Comparison of ENCODE assay signal across 1 cellular context in genomic region chr3:84885199-84885882, GRCh38.
TF ChIP-seq lines count a peak whose summit lies in the region.

No MANE protein-coding gene starts in this region.

TF ChIP-seq in H1, 55 proteins besides CTCF, POLR2A, EP300 and RAD21:
- TF ChIP-seq CHD7 (IDR thresholded peaks at IDR 0.05; ENCODE audit: insufficient replicate concordance, low read length) (no peak), MAFK (IDR thresholded peaks at IDR 0.05; ENCODE audit: low read depth, low read length) (no peak), PHF8 (conservative IDR thresholded peaks at IDR 0.05; ENCODE audit: low read depth, low read length) (no peak), KDM4A (IDR thresholded peaks at IDR 0.05; ENCODE audit: low read depth, low read length, severe bottlenecking) (no peak), JUN (IDR thresholded peaks at IDR 0.05; ENCODE audit: low read depth, low read length) (no peak), CEBPB (IDR thresholded peaks at IDR 0.05; ENCODE audit: low read depth, low read length) (no peak), TEAD4 (IDR thresholded peaks at IDR 0.05; ENCODE audit: low read depth, low read length) (no peak), CBX8 (IDR thresholded peaks at IDR 0.05; ENCODE audit: borderline replicate concordance, low read depth, low read length) (no peak), POU5F1 (IDR thresholded peaks at IDR 0.05; ENCODE audit: low read depth, low read length) (no peak), EZH2 (IDR thresholded peaks at IDR 0.05; ENCODE audit: low read depth, low read length, severe bottlenecking) (no peak), RBBP5 (IDR thresholded peaks at IDR 0.05; ENCODE audit: borderline replicate concordance, low read depth, low read length) (no peak)
